In genomic region chr11:86176165-86176884, GRCh38 we compare ENCODE assay signal across 8 cellular contexts.
DNase-seq lines count a peak whose midpoint lies in the region; ATAC-seq and TF ChIP-seq lines count a peak whose summit lies in the region.

No MANE protein-coding gene starts in this region.

- POLR2A ChIA-PET in PC-9 (lab: Charles Lee; ENCODE audit: unreplicated experiment), result interaction anchor here (0.6 kb wide), 1 partner anchor 107 kb away, joined by 5 read pairs; the partner anchor contains the start of gene PICALM

- H3K79me2 ChIP-seq in PC-9 (ENCODE audit: low read depth), result no peaks in the 10 kb centered on the region
- no peaks in the 10 kb centered on the region for H3K79me2 ChIP-seq in MM.1S (ENCODE audit: low read length)

- TF ChIP-seq CTCF in PC-9 (conservative IDR thresholded peaks at IDR 0.05) (no peak), epithelial cell of esophagus (IDR thresholded peaks at IDR 0.05; ENCODE audit: insufficient read depth, low read depth, low read length, missing control alignments) (no peak), WERI-Rb-1 (IDR thresholded peaks at IDR 0.05; ENCODE audit: low read depth, low read length) (no peak), MM.1S (IDR thresholded peaks at IDR 0.05; ENCODE audit: low read length) (no peak)

- CTCF ChIA-PET in PC-9 (lab: Charles Lee), result no interaction called here

- no TSS peak for BruUV-seq in PC-9 (replicated peaks; lab: Mats Ljungman, UMichigan)

- no peak overlapping the region for H2AFZ ChIP-seq in PC-9
- H2AFZ ChIP-seq in MM.1S (ENCODE audit: low read length), result no peak overlapping the region

- H4K20me1 ChIP-seq in PC-9 (ENCODE audit: insufficient read depth) (no peaks in the 10 kb centered on the region), MM.1S (ENCODE audit: insufficient read depth, low read length) (no peaks in the 10 kb centered on the region)

- intact Hi-C loops in PC-9 (cut with micrococcal nuclease; ENCODE audit: unreplicated experiment), result no loop called here

- H3F3A ChIP-seq in PC-9 (ENCODE audit: insufficient read depth, low read depth), result peaks cover 48% of the 10 kb centered on the region
- H3F3A ChIP-seq in MM.1S (ENCODE audit: insufficient read depth, low read length), result no peaks in the 10 kb centered on the region; the same call in 1 of the 2 replicates

- peak overlapping the region; percentile 79 for H3K27ac ChIP-seq in PC-9
- H3K27ac ChIP-seq in WERI-Rb-1, result no peak overlapping the region
- H3K27ac ChIP-seq in MM.1S (ENCODE audit: low read length), result no peak overlapping the region

- H3K4me1 ChIP-seq in PC-9 (replicated peaks; ENCODE audit: insufficient read depth) (peaks cover 62% of the 10 kb centered on the region), MM.1S (ENCODE audit: low read length) (no peaks in the 10 kb centered on the region), HAP-1 (peaks cover 3% of the 10 kb centered on the region; the same call in 1 of the 2 replicates)

- no peak overlapping the region for H3K9ac ChIP-seq in MM.1S (ENCODE audit: low read length)

- in situ Hi-C loops in HAP-1 (cut with MboI; ENCODE audit: low sequenced_read_pairs), result no loop called here

- H3K36me3 ChIP-seq in PC-9 (ENCODE audit: low read depth), result no peaks in the 10 kb centered on the region
- no peaks in the 10 kb centered on the region for H3K36me3 ChIP-seq in WERI-Rb-1
- no peaks in the 10 kb centered on the region for H3K36me3 ChIP-seq in MM.1S (replicated peaks; ENCODE audit: insufficient read depth, low read length)
- H3K36me3 ChIP-seq in HAP-1 (replicated peaks), result no peaks in the 10 kb centered on the region

- H3K9me2 ChIP-seq in PC-9 (ENCODE audit: insufficient read depth) (no peaks in the 10 kb centered on the region), MM.1S (replicated peaks; ENCODE audit: insufficient read depth, low read length) (no peaks in the 10 kb centered on the region)

- H3K9me3 ChIP-seq in PC-9 (ENCODE audit: insufficient read depth, low read depth) (no peaks in the 10 kb centered on the region), WERI-Rb-1 (ENCODE audit: severe bottlenecking) (no peaks in the 10 kb centered on the region), MM.1S (replicated peaks; ENCODE audit: insufficient read depth, low read length) (no peaks in the 10 kb centered on the region), HAP-1 (no peaks in the 10 kb centered on the region; the same call in 1 of the 2 replicates)

- H3K4me2 ChIP-seq in PC-9 (peak overlapping the region; percentile 47), MM.1S (ENCODE audit: low read depth, low read length) (no peak overlapping the region)

- H3K27me3 ChIP-seq in PC-9 (ENCODE audit: insufficient read depth, low read depth), result no peaks in the 10 kb centered on the region
- H3K27me3 ChIP-seq in WERI-Rb-1 (ENCODE audit: insufficient read depth, low read depth, severe bottlenecking), result no peaks in the 10 kb centered on the region
- no peaks in the 10 kb centered on the region for H3K27me3 ChIP-seq in MM.1S (replicated peaks; ENCODE audit: insufficient read depth, low read length)
- H3K27me3 ChIP-seq in HAP-1 (ENCODE audit: low read depth), result no peaks in the 10 kb centered on the region

- H3K4me3 ChIP-seq in PC-9, result no peak overlapping the region
- no peak overlapping the region for H3K4me3 ChIP-seq in epithelial cell of esophagus (ENCODE audit: low read length)
- H3K4me3 ChIP-seq in WERI-Rb-1 (ENCODE audit: low read depth, low read length), result no peak overlapping the region
- H3K4me3 ChIP-seq in MM.1S (ENCODE audit: low read length), result no peak overlapping the region
- H3K4me3 ChIP-seq in HAP-1, result no peak overlapping the region

- peak; percentile 59 for ATAC-seq in GM21526 (IDR thresholded peaks at IDR 0.05; ENCODE audit: low FRiP score, unreplicated experiment)

- peak; percentile 54 for DNase-seq in A172 (ENCODE audit: low spot score)
- DNase-seq in PC-9, result peak; percentile 49 to 77
- DNase-seq in epithelial cell of esophagus (ENCODE audit: low read depth), result peak; percentile 53
- no peak for DNase-seq in WERI-Rb-1
- DNase-seq in MM.1S, result no peak
- DNase-seq in DMS53 (lab: John Stamatoyannopoulos, UW), result no peak
- DNase-seq in HAP-1 (ENCODE audit: low spot score in 2 of 2), result no peak

Comparison
In these comparisons a context has a peak if more than half of its experiments do, and no peak if none do; other contexts are left out.
1. DNase-seq: peak in A172 (single experiment), PC-9 (2 of 2) and epithelial cell of esophagus (single experiment); none in WERI-Rb-1 (single experiment), MM.1S (single experiment), DMS53 (single experiment) and HAP-1 (0 of 2).